19 cellular contexts compared by ENCODE assay signal in genomic region chr9:133676450-133676849, GRCh38. TPM values are rescaled to one million over a fixed set of nuclear protein-coding genes. Genes with fewer than 3 reads are reported as not detected.
DNase-seq lines count a peak whose midpoint lies in the region; ATAC-seq and TF ChIP-seq lines count a peak whose summit lies in the region.
"Had no signal": no experiment of that assay in that cellular context is flagged by ENCODE, and none has a peak within 500 bp of the region (broad histone marks: within the 10 kb centered on the region; RNA-seq: fewer than 3 reads in every experiment).

No MANE protein-coding gene starts in this region.

- no peak for ATAC-seq in activated CD8-positive, alpha-beta memory T cell treated with anti-CD3 and anti-CD28 coated beads, Interleukin-2, amount 10 ng/mL, durations not matched to agents 7 days and 5 days
- no peak for ATAC-seq in activated T-helper 17 cell treated with anti-CD3 and anti-CD28 coated beads, Interleukin-2, amount 50 U/mL, for 72 hours (replicated peaks)
- ATAC-seq in left lobe of liver (peak; percentile 14), SK-N-SH treated with all-trans-retinoic acid at 6 μM for 48 hours (no peak)
- ATAC-seq in activated CD4-positive, CD25-positive, alpha-beta regulatory T cell treated with anti-CD3 and anti-CD28 coated beads, Interleukin-2, amount 50 U/mL, for 24 hours = no peak
- ATAC-seq: upper lobe of right lung had no signal

- peaks cover 32% of the 10 kb centered on the region for H3K4me1 Mint-ChIP-seq in activated CD8-positive, alpha-beta memory T cell treated with anti-CD3 and anti-CD28 coated beads, Interleukin-2, amount 10 ng/mL, durations not matched to agents 7 days and 5 days
- peaks cover 12% of the 10 kb centered on the region for H3K4me1 Mint-ChIP-seq in activated T-helper 17 cell treated with anti-CD3 and anti-CD28 coated beads, Interleukin-2, amount 50 U/mL, for 72 hours
- H3K4me1 Mint-ChIP-seq: CD14-positive monocyte had no signal

- no peak for DNase-seq in activated CD8-positive, alpha-beta memory T cell treated with anti-CD3 and anti-CD28 coated beads, Interleukin-2, amount 10 ng/mL, durations not matched to agents 7 days and 5 days
- DNase-seq in activated CD8-positive, alpha-beta memory T cell treated with anti-CD3 and anti-CD28 coated beads, Interleukin-2, amount 50 U/mL, for 48 hours = no peak
- DNase-seq in CMK (ENCODE audit: low read depth) (peak; percentile 59), left lobe of liver (ENCODE audit: low spot score) (no peak), RKO (ENCODE audit: low spot score) (no peak)
- DNase-seq: H9, KG1, NCI-H1092 treated with DMSO at 0.1 percent for 48 hours, NCI-H524, upper lobe of right lung had no signal

- CTCF ChIA-PET in activated CD8-positive, alpha-beta memory T cell treated with anti-CD3 and anti-CD28 coated beads, Interleukin-2, amount 10 ng/mL, durations not matched to agents 7 days and 5 days (lab: Charles Lee) = interaction anchor here (1.0 to 1.9 kb wide), 5 partner anchors 19 to 318 kb away, joined by 3 to 4 read pairs (median 4); no protein-coding TSS in a partner anchor

- H3K4me3 Mint-ChIP-seq in activated CD8-positive, alpha-beta memory T cell treated with anti-CD3 and anti-CD28 coated beads, Interleukin-2, amount 10 ng/mL, durations not matched to agents 7 days and 5 days = no peak overlapping the region
- H3K4me3 Mint-ChIP-seq in activated T-helper 17 cell treated with anti-CD3 and anti-CD28 coated beads, Interleukin-2, amount 50 U/mL, for 72 hours = peak overlapping the region; percentile 36
- H3K4me3 Mint-ChIP-seq: H9 had no signal

- H3K9me3 Mint-ChIP-seq in activated CD8-positive, alpha-beta memory T cell treated with anti-CD3 and anti-CD28 coated beads, Interleukin-2, amount 10 ng/mL, durations not matched to agents 7 days and 5 days (ENCODE audit: low read depth) = no peaks in the 10 kb centered on the region
- no peaks in the 10 kb centered on the region for H3K9me3 Mint-ChIP-seq in activated T-helper 17 cell treated with anti-CD3 and anti-CD28 coated beads, Interleukin-2, amount 50 U/mL, for 72 hours

- no peaks in the 10 kb centered on the region for H3K36me3 Mint-ChIP-seq in activated CD8-positive, alpha-beta memory T cell treated with anti-CD3 and anti-CD28 coated beads, Interleukin-2, amount 10 ng/mL, durations not matched to agents 7 days and 5 days
- H3K36me3 Mint-ChIP-seq in activated T-helper 17 cell treated with anti-CD3 and anti-CD28 coated beads, Interleukin-2, amount 50 U/mL, for 72 hours (ENCODE audit: low read depth) = no peaks in the 10 kb centered on the region
- H3K36me3 Mint-ChIP-seq: CD14-positive monocyte had no signal

- H3K27ac Mint-ChIP-seq in activated CD8-positive, alpha-beta memory T cell treated with anti-CD3 and anti-CD28 coated beads, Interleukin-2, amount 10 ng/mL, durations not matched to agents 7 days and 5 days = peak overlapping the region; percentile 89
- H3K27ac Mint-ChIP-seq in activated T-helper 17 cell treated with anti-CD3 and anti-CD28 coated beads, Interleukin-2, amount 50 U/mL, for 72 hours = peak overlapping the region; percentile 73

- H3K27me3 Mint-ChIP-seq in activated CD8-positive, alpha-beta memory T cell treated with anti-CD3 and anti-CD28 coated beads, Interleukin-2, amount 10 ng/mL, durations not matched to agents 7 days and 5 days = no peaks in the 10 kb centered on the region
- H3K27me3 Mint-ChIP-seq in activated T-helper 17 cell treated with anti-CD3 and anti-CD28 coated beads, Interleukin-2, amount 50 U/mL, for 72 hours = no peaks in the 10 kb centered on the region

TF ChIP-seq in SK-N-SH treated with all-trans-retinoic acid at 6 μM for 48 hours, 23 proteins besides CTCF, POLR2A, EP300 and RAD21:
- TF ChIP-seq ESRRG (CRISPR knock-in tag; IDR thresholded peaks at IDR 0.05) (no peak), CREB5 (CRISPR knock-in tag; IDR thresholded peaks at IDR 0.05; ENCODE audit: low read depth) (no peak), TCF4 (CRISPR knock-in tag; IDR thresholded peaks at IDR 0.05; ENCODE audit: borderline replicate concordance) (no peak), GLIS3 (CRISPR knock-in tag; IDR thresholded peaks at IDR 0.05) (no peak), BACH2 (CRISPR knock-in tag; IDR thresholded peaks at IDR 0.05; ENCODE audit: borderline replicate concordance) (no peak), RARB (CRISPR knock-in tag; IDR thresholded peaks at IDR 0.05) (no peak), ISL1 (CRISPR knock-in tag; IDR thresholded peaks at IDR 0.05) (no peak), ZC3H10 (CRISPR knock-in tag; IDR thresholded peaks at IDR 0.05) (no peak), SNAI2 (CRISPR knock-in tag; IDR thresholded peaks at IDR 0.05) (no peak), CSRNP3 (CRISPR knock-in tag; IDR thresholded peaks at IDR 0.05) (no peak), ZNF8 (CRISPR knock-in tag; IDR thresholded peaks at IDR 0.05) (no peak), ZNF565 (CRISPR knock-in tag; conservative IDR thresholded peaks at IDR 0.05; ENCODE audit: low read depth) (no peak)
- TF ChIP-seq, protein P1, sequence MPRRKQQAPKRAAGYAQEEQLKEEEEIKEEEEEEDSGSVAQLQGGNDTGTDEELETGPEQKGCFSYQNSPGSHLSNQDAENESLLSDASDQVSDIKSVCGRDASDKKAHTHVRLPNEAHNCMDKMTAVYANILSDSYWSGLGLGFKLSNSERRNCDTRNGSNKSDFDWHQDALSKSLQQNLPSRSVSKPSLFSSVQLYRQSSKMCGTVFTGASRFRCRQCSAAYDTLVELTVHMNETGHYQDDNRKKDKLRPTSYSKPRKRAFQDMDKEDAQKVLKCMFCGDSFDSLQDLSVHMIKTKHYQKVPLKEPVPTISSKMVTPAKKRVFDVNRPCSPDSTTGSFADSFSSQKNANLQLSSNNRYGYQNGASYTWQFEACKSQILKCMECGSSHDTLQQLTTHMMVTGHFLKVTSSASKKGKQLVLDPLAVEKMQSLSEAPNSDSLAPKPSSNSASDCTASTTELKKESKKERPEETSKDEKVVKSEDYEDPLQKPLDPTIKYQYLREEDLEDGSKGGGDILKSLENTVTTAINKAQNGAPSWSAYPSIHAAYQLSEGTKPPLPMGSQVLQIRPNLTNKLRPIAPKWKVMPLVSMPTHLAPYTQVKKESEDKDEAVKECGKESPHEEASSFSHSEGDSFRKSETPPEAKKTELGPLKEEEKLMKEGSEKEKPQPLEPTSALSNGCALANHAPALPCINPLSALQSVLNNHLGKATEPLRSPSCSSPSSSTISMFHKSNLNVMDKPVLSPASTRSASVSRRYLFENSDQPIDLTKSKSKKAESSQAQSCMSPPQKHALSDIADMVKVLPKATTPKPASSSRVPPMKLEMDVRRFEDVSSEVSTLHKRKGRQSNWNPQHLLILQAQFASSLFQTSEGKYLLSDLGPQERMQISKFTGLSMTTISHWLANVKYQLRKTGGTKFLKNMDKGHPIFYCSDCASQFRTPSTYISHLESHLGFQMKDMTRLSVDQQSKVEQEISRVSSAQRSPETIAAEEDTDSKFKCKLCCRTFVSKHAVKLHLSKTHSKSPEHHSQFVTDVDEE (CRISPR knock-in tag; IDR thresholded peaks at IDR 0.05) = no peak
- TF ChIP-seq, protein P2, sequence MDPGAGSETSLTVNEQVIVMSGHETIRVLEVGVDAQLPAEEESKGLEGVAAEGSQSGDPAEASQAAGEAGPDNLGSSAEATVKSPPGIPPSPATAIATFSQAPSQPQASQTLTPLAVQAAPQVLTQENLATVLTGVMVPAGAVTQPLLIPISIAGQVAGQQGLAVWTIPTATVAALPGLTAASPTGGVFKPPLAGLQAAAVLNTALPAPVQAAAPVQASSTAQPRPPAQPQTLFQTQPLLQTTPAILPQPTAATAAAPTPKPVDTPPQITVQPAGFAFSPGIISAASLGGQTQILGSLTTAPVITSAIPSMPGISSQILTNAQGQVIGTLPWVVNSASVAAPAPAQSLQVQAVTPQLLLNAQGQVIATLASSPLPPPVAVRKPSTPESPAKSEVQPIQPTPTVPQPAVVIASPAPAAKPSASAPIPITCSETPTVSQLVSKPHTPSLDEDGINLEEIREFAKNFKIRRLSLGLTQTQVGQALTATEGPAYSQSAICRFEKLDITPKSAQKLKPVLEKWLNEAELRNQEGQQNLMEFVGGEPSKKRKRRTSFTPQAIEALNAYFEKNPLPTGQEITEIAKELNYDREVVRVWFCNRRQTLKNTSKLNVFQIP (CRISPR knock-in tag; IDR thresholded peaks at IDR 0.05; ENCODE audit: borderline replicate concordance, low read depth) = no peak

RNA-seq across cellular contexts. Expression of gene DBH, which starts 40.3 kb away (rescaled TPM):
- total RNA-seq in activated CD8-positive, alpha-beta memory T cell treated with anti-CD3 and anti-CD28 coated beads, Interleukin-2, amount 10 ng/mL, durations not matched to agents 7 days and 5 days = not detected
- not detected for total RNA-seq in activated T-helper 17 cell treated with anti-CD3 and anti-CD28 coated beads, Interleukin-2, amount 50 U/mL, for 72 hours
- 16.7 TPM for total RNA-seq in left lobe of liver
- total RNA-seq: A673, bronchial epithelial cell, H9, hepatocyte, renal cortical epithelial cell, SJSA1, upper lobe of right lung had no signal

Comparison
In these comparisons a context has a peak if more than half of its experiments do, and no peak if none do; other contexts are left out.
1. RNA of gene DBH, which starts 40.3 kb away (total RNA-seq): 16.7 TPM in left lobe of liver (single experiment); not detected in activated CD8-positive, alpha-beta memory T cell treated with anti-CD3 and anti-CD28 coated beads, Interleukin-2, amount 10 ng/mL, durations not matched to agents 7 days and 5 days and not detected in activated T-helper 17 cell treated with anti-CD3 and anti-CD28 coated beads, Interleukin-2, amount 50 U/mL, for 72 hours; every median in the first group is over 10 times any median in the second.